In genomic region chr19:29214411-29214810, GRCh38 we compare ENCODE assay signal across 16 cellular contexts.
"Had no signal": no experiment of that assay in that cellular context is flagged by ENCODE, and none has a peak within 500 bp of the region (broad histone marks: within the 10 kb centered on the region; RNA-seq: fewer than 3 reads in every experiment).

No MANE protein-coding gene starts in this region.

- DNase-seq: activated B cell treated with CpG ODN at 0.5 μM for 24 hours; activated CD4-positive, alpha-beta T cell treated with anti-CD3 and anti-CD28 coated beads, Interleukin-2, amount 10 ng/mL, durations not matched to agents 7 days and 5 days; activated CD8-positive, alpha-beta memory T cell treated with anti-CD3 and anti-CD28 coated beads, Interleukin-2, amount 50 U/mL, for 4 hours; activated CD8-positive, alpha-beta T cell treated with anti-CD3 and anti-CD28 coated beads, Interleukin-2, amount 10 ng/mL, durations not matched to agents 7 days and 5 days; activated effector memory CD4-positive, alpha-beta T cell treated with Interleukin-2 at 50 U/mL for 16 hours; activated naive CD4-positive, alpha-beta T cell treated with anti-CD3 and anti-CD28 coated beads, Interleukin-2, amount 10 ng/mL, durations not matched to agents 7 days and 5 days; activated T-cell treated with anti-CD3 and anti-CD28 coated beads, Interleukin-2, amount 50 U/mL, for 48 hours; effector CD8-positive, alpha-beta T cell; esophagus squamous epithelium; heart right ventricle; stimulated activated naive B cell treated with anti-CD40 and anti-IgM and Interleukin-4, amounts not matched to agents 10 μg/mL and 1 μg/mL and 100 μg/mL, for 72 hours; T-helper 9 cell had no signal

- H3K36me3 ChIP-seq: cardiac muscle cell, esophagus squamous epithelium had no signal

- H3K9me3 ChIP-seq: esophagus squamous epithelium, heart right ventricle had no signal

- H3K27ac Mint-ChIP-seq: activated B cell treated with CpG ODN at 0.5 μM for 24 hours; activated CD4-positive, alpha-beta T cell treated with anti-CD3 and anti-CD28 coated beads, Interleukin-2, amount 10 ng/mL, durations not matched to agents 7 days and 5 days; activated naive CD4-positive, alpha-beta T cell treated with anti-CD3 and anti-CD28 coated beads, Interleukin-2, amount 10 ng/mL, durations not matched to agents 7 days and 5 days; dendritic cell treated with granulocyte-macrophage colony-stimulating factor and Interleukin-4, amounts not matched to agents 40 ng/mL and 50 ng/mL, for 4 days; memory B cell; progenitor cell of endocrine pancreas; stimulated activated naive B cell treated with anti-CD40 and anti-IgM and Interleukin-4, amounts not matched to agents 10 μg/mL and 1 μg/mL and 100 μg/mL, for 72 hours had no signal

- H3K4me3 ChIP-seq: cardiac muscle cell had no signal

- H3K4me3 Mint-ChIP-seq: activated B cell treated with CpG ODN at 0.5 μM for 24 hours; activated CD8-positive, alpha-beta T cell treated with anti-CD3 and anti-CD28 coated beads, Interleukin-2, amount 10 ng/mL, durations not matched to agents 7 days and 5 days; dendritic cell treated with granulocyte-macrophage colony-stimulating factor and Interleukin-4, amounts not matched to agents 40 ng/mL and 50 ng/mL, for 4 days had no signal

- H3K27me3 ChIP-seq: cardiac muscle cell had no signal
